ENCODE assay signal across 1 cellular context in the genomic region with DNA sequence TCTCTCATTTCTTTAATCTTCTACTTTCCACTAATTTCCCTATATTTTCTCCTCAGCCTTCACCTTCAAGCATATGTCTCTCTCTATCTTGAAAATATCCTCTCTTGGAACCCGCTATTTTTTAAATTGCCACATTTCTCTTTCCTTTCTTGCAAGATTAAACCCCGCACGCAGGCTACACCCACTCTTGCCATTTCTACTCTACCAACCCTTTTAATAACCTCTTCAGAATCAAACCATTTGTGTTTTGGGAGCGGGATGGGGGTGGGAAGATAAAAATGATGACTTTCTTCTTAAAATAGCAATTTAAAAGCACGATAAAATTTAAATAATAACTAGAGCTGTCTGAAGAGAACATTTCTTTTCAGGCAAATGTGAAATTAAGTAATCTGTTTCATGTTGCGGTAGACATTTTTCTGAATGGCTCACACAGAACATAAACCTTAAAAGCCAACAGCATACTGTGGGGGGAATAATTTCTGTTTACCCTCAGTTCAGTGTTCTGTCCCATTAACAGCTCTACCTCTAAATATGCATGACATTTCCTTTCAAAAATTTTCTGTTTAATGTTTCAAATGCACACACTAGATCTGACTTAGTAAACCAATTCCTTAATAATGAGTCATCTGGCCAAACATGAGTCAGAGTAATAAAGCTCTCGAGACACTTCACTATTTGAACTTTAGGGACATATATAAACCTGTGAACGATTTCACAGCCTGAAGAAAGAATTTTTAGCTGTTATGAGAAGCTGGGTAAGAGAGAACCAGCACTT.
A peak's percentile ranks its signal among the peaks of the same experiment; 100 is the strongest.
TF ChIP-seq lines count a peak whose summit lies in the region.

No MANE protein-coding gene starts in this region.

TF ChIP-seq in HepG2, 621 proteins besides CTCF, POLR2A, EP300 and RAD21 (continued from another document and continues in another):
- TF ChIP-seq ATF3 (CRISPR knock-in tag; IDR thresholded peaks at IDR 0.05), result peak; percentile 35; the same call in 1 of the 2 replicates
- no peak for TF ChIP-seq ZNF749 (CRISPR knock-in tag; IDR thresholded peaks at IDR 0.05; ENCODE audit: borderline replicate concordance)
- TF ChIP-seq, protein P1, sequence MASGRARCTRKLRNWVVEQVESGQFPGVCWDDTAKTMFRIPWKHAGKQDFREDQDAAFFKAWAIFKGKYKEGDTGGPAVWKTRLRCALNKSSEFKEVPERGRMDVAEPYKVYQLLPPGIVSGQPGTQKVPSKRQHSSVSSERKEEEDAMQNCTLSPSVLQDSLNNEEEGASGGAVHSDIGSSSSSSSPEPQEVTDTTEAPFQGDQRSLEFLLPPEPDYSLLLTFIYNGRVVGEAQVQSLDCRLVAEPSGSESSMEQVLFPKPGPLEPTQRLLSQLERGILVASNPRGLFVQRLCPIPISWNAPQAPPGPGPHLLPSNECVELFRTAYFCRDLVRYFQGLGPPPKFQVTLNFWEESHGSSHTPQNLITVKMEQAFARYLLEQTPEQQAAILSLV (CRISPR knock-in tag; IDR thresholded peaks at IDR 0.05; ENCODE audit: borderline replicate concordance), result no peak
- TF ChIP-seq PAX8 (CRISPR knock-in tag; IDR thresholded peaks at IDR 0.05; ENCODE audit: borderline replicate concordance), result no peak
- TF ChIP-seq HOXA3 (CRISPR knock-in tag; IDR thresholded peaks at IDR 0.05), result no peak
- no peak for TF ChIP-seq FOXP1 (IDR thresholded peaks at IDR 0.05)
- 0 out of 2 replicates have a peak, but pooled peaks have one; percentile 9 for TF ChIP-seq FOXP1 (CRISPR knock-in tag; IDR thresholded peaks at IDR 0.05)
- no peak for TF ChIP-seq KMT2B (CRISPR knock-in tag; IDR thresholded peaks at IDR 0.05)
- TF ChIP-seq, protein P2, sequence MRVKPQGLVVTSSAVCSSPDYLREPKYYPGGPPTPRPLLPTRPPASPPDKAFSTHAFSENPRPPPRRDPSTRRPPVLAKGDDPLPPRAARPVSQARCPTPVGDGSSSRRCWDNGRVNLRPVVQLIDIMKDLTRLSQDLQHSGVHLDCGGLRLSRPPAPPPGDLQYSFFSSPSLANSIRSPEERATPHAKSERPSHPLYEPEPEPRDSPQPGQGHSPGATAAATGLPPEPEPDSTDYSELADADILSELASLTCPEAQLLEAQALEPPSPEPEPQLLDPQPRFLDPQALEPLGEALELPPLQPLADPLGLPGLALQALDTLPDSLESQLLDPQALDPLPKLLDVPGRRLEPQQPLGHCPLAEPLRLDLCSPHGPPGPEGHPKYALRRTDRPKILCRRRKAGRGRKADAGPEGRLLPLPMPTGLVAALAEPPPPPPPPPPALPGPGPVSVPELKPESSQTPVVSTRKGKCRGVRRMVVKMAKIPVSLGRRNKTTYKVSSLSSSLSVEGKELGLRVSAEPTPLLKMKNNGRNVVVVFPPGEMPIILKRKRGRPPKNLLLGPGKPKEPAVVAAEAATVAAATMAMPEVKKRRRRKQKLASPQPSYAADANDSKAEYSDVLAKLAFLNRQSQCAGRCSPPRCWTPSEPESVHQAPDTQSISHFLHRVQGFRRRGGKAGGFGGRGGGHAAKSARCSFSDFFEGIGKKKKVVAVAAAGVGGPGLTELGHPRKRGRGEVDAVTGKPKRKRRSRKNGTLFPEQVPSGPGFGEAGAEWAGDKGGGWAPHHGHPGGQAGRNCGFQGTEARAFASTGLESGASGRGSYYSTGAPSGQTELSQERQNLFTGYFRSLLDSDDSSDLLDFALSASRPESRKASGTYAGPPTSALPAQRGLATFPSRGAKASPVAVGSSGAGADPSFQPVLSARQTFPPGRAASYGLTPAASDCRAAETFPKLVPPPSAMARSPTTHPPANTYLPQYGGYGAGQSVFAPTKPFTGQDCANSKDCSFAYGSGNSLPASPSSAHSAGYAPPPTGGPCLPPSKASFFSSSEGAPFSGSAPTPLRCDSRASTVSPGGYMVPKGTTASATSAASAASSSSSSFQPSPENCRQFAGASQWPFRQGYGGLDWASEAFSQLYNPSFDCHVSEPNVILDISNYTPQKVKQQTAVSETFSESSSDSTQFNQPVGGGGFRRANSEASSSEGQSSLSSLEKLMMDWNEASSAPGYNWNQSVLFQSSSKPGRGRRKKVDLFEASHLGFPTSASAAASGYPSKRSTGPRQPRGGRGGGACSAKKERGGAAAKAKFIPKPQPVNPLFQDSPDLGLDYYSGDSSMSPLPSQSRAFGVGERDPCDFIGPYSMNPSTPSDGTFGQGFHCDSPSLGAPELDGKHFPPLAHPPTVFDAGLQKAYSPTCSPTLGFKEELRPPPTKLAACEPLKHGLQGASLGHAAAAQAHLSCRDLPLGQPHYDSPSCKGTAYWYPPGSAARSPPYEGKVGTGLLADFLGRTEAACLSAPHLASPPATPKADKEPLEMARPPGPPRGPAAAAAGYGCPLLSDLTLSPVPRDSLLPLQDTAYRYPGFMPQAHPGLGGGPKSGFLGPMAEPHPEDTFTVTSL (CRISPR knock-in tag; IDR thresholded peaks at IDR 0.05; ENCODE audit: borderline replicate concordance), result peak; percentile 32; the same call in 1 of the 2 replicates
- TF ChIP-seq HMG20A (CRISPR knock-in tag; IDR thresholded peaks at IDR 0.05; ENCODE audit: borderline replicate concordance), result peak; percentile 14; the same call in 1 of the 2 replicates
- TF ChIP-seq HNF4G (IDR thresholded peaks at IDR 0.05; ENCODE audit: borderline replicate concordance, low read depth, low read length), result no peak
- TF ChIP-seq HNF4G (CRISPR knock-in tag; IDR thresholded peaks at IDR 0.05; ENCODE audit: borderline replicate concordance, low read depth), result no peak
- no peak for TF ChIP-seq NCOA5 (CRISPR knock-in tag; IDR thresholded peaks at IDR 0.05)
- no peak for TF ChIP-seq RCOR2 (CRISPR knock-in tag; IDR thresholded peaks at IDR 0.05)
- TF ChIP-seq, protein P3, sequence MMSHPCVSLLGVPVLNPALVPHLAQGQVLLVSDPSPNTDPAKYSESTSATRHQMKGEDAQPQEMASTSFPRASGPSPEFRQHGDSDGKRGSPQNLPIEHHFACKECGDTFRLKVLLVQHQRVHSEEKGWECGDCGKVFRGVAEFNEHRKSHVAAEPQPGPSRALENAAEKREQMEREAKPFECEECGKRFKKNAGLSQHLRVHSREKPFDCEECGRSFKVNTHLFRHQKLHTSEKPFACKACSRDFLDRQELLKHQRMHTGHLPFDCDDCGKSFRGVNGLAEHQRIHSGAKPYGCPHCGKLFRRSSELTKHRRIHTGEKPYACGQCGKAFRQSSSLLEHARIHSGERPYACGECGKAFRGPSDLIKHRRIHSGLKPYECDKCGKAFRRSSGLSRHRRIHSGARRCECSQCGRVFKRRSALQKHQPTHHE (CRISPR knock-in tag; IDR thresholded peaks at IDR 0.05; ENCODE audit: borderline replicate concordance), result no peak
- no peak for TF ChIP-seq FOXO4 (CRISPR knock-in tag; conservative IDR thresholded peaks at IDR 0.05)
- no peak for TF ChIP-seq BRD4 (CRISPR knock-in tag; IDR thresholded peaks at IDR 0.05)
- TF ChIP-seq, protein P4, sequence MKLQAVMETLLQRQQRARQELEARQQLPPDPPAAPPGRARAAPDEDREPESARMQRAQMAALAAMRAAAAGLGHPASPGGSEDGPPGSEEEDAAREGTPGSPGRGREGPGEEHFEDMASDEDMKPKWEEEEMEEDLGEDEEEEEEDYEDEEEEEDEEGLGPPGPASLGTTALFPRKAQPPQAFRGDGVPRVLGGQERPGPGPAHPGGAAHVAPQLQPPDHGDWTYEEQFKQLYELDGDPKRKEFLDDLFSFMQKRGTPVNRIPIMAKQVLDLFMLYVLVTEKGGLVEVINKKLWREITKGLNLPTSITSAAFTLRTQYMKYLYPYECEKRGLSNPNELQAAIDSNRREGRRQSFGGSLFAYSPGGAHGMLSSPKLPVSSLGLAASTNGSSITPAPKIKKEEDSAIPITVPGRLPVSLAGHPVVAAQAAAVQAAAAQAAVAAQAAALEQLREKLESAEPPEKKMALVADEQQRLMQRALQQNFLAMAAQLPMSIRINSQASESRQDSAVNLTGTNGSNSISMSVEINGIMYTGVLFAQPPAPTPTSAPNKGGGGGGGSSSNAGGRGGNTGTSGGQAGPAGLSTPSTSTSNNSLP (IDR thresholded peaks at IDR 0.05; ENCODE audit: low read depth, low read length), result peak; percentile 79; the same call in 1 of the 2 replicates
- TF ChIP-seq ZNF234 (CRISPR knock-in tag; conservative IDR thresholded peaks at IDR 0.05), result no peak
- TF ChIP-seq PBX2 (CRISPR knock-in tag; IDR thresholded peaks at IDR 0.05), result no peak
- TF ChIP-seq RBAK (CRISPR knock-in tag; IDR thresholded peaks at IDR 0.05), result no peak
- no peak for TF ChIP-seq GATA4 (IDR thresholded peaks at IDR 0.05; ENCODE audit: borderline replicate concordance, low read depth)
- no peak for TF ChIP-seq ZNF761 (CRISPR knock-in tag; conservative IDR thresholded peaks at IDR 0.05)
- no peak for TF ChIP-seq REXO4 (CRISPR knock-in tag; IDR thresholded peaks at IDR 0.05; ENCODE audit: borderline replicate concordance)
- TF ChIP-seq MTF2 (CRISPR knock-in tag; IDR thresholded peaks at IDR 0.05; ENCODE audit: borderline replicate concordance), result no peak
- TF ChIP-seq YEATS2 (CRISPR knock-in tag; IDR thresholded peaks at IDR 0.05; ENCODE audit: borderline replicate concordance), result no peak
- no peak for TF ChIP-seq SPEN (CRISPR knock-in tag; IDR thresholded peaks at IDR 0.05; ENCODE audit: low read depth)
- no peak for TF ChIP-seq JUND (CRISPR knock-in tag; IDR thresholded peaks at IDR 0.05)
- TF ChIP-seq NFE2L2 (IDR thresholded peaks at IDR 0.05; ENCODE audit: low read length), result no peak
- no peak for TF ChIP-seq ZSCAN22 (CRISPR knock-in tag; IDR thresholded peaks at IDR 0.05)
- TF ChIP-seq HDAC6 (IDR thresholded peaks at IDR 0.05; ENCODE audit: low read depth, low read length), result no peak
- no peak for TF ChIP-seq ZNF326 (CRISPR knock-in tag; IDR thresholded peaks at IDR 0.05; ENCODE audit: borderline replicate concordance)
- TF ChIP-seq ZNF3 (CRISPR knock-in tag; IDR thresholded peaks at IDR 0.05), result no peak
- TF ChIP-seq SAFB2 (CRISPR knock-in tag; IDR thresholded peaks at IDR 0.05; ENCODE audit: borderline replicate concordance, low read depth), result no peak
- no peak for TF ChIP-seq SP5 (CRISPR knock-in tag; IDR thresholded peaks at IDR 0.05; ENCODE audit: borderline replicate concordance, low read depth)
- no peak for TF ChIP-seq ZNF382 (CRISPR knock-in tag; IDR thresholded peaks at IDR 0.05; ENCODE audit: borderline replicate concordance)
- TF ChIP-seq, protein P5, sequence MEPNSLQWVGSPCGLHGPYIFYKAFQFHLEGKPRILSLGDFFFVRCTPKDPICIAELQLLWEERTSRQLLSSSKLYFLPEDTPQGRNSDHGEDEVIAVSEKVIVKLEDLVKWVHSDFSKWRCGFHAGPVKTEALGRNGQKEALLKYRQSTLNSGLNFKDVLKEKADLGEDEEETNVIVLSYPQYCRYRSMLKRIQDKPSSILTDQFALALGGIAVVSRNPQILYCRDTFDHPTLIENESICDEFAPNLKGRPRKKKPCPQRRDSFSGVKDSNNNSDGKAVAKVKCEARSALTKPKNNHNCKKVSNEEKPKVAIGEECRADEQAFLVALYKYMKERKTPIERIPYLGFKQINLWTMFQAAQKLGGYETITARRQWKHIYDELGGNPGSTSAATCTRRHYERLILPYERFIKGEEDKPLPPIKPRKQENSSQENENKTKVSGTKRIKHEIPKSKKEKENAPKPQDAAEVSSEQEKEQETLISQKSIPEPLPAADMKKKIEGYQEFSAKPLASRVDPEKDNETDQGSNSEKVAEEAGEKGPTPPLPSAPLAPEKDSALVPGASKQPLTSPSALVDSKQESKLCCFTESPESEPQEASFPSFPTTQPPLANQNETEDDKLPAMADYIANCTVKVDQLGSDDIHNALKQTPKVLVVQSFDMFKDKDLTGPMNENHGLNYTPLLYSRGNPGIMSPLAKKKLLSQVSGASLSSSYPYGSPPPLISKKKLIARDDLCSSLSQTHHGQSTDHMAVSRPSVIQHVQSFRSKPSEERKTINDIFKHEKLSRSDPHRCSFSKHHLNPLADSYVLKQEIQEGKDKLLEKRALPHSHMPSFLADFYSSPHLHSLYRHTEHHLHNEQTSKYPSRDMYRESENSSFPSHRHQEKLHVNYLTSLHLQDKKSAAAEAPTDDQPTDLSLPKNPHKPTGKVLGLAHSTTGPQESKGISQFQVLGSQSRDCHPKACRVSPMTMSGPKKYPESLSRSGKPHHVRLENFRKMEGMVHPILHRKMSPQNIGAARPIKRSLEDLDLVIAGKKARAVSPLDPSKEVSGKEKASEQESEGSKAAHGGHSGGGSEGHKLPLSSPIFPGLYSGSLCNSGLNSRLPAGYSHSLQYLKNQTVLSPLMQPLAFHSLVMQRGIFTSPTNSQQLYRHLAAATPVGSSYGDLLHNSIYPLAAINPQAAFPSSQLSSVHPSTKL (CRISPR knock-in tag; IDR thresholded peaks at IDR 0.05), result peak; percentile 25; the same call in 1 of the 2 replicates
- no peak for TF ChIP-seq ZNF75D (CRISPR knock-in tag; IDR thresholded peaks at IDR 0.05; ENCODE audit: borderline replicate concordance)
- no peak for TF ChIP-seq ARHGAP35 (CRISPR knock-in tag; IDR thresholded peaks at IDR 0.05; ENCODE audit: borderline replicate concordance)
- TF ChIP-seq KLF11 (CRISPR knock-in tag; IDR thresholded peaks at IDR 0.05), result no peak
- TF ChIP-seq MBNL3 (CRISPR knock-in tag; conservative IDR thresholded peaks at IDR 0.05), result no peak
- TF ChIP-seq ZNF556 (CRISPR knock-in tag; IDR thresholded peaks at IDR 0.05; ENCODE audit: borderline replicate concordance), result no peak
- TF ChIP-seq ZNF563 (CRISPR knock-in tag; IDR thresholded peaks at IDR 0.05), result no peak
